16 cellular contexts compared by ENCODE assay signal in the genomic region with DNA sequence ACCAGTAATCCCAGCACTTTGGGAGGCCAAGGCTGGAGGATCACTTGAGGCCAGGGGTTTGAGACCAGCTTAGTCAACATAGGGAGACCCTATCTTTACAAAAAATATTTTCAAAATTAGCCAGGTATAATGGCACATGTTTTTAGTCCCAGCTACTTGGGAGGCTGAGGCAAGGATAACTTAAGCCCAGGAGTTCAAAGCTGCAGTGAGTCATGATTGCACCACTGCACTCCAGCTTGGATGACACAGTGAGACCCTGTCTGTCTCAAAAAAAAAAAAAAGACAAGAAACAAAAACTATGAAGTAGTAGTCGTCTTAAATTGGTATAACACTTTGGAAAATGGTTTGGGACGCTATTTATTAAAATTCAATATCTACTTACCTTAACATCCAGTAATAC. TPM values are rescaled to one million over a fixed set of nuclear protein-coding genes. Genes with fewer than 3 reads are reported as not detected.
DNase-seq lines count a peak whose midpoint lies in the region; ATAC-seq, FAIRE-seq and TF ChIP-seq lines count a peak whose summit lies in the region.
"Had no signal": no experiment of that assay in that cellular context is flagged by ENCODE, and none has a peak within 500 bp of the region (broad histone marks: within the 10 kb centered on the region; RNA-seq: fewer than 3 reads in every experiment).

No MANE protein-coding gene starts in this region.

- peaks cover 52% of the 10 kb centered on the region for H3F3A ChIP-seq in DOHH2 (ENCODE audit: control insufficient read depth, insufficient read depth)
- H3F3A ChIP-seq in MM.1S (ENCODE audit: insufficient read depth, low read length), result peaks cover 27% of the 10 kb centered on the region

- no peaks in the 10 kb centered on the region for H4K20me1 ChIP-seq in DOHH2 (ENCODE audit: control insufficient read depth, insufficient read depth, low read depth, low read length)
- H4K20me1 ChIP-seq in MM.1S (ENCODE audit: insufficient read depth, low read length), result no peaks in the 10 kb centered on the region

- H3K27me3 Mint-ChIP-seq in immature natural killer cell (ENCODE audit: low read depth in 3 of 3), result peaks cover 0 to 4% (median 0%) of the 10 kb centered on the region in 3 donors

- no peak for TF ChIP-seq CTCF in DOHH2 (IDR thresholded peaks at IDR 0.05; ENCODE audit: low read depth, low read length, poor library complexity, severe bottlenecking)
- TF ChIP-seq CTCF in MM.1S (IDR thresholded peaks at IDR 0.05; ENCODE audit: low read length), result no peak
- TF ChIP-seq CTCF in lower lobe of right lung (IDR thresholded peaks at IDR 0.05), result no peak
- no peak for TF ChIP-seq CTCF in tibial nerve (IDR thresholded peaks at IDR 0.05)

- H3K79me2 ChIP-seq in DOHH2 (ENCODE audit: control insufficient read depth, low read length), result peaks cover 75% of the 10 kb centered on the region
- peaks cover under 1% of the 10 kb centered on the region; the same call in 1 of the 2 replicates for H3K79me2 ChIP-seq in MM.1S (ENCODE audit: low read length)

- intact Hi-C loops in lower lobe of right lung (cut with DNase I), result no loop called here

- FAIRE-seq in RCC 7860 (lab: Jason Lieb, UNC), result no peak

- peaks cover 0 to 6% (median 0%) of the 10 kb centered on the region in 3 donors for H3K36me3 Mint-ChIP-seq in immature natural killer cell

- TF ChIP-seq POLR2A in tibial nerve (IDR thresholded peaks at IDR 0.05), result no peak

- no peak overlapping the region for H3K27ac Mint-ChIP-seq in immature natural killer cell

- H3K4me2 ChIP-seq in DOHH2 (ENCODE audit: low read length), result peak overlapping the region; percentile 74
- H3K4me2 ChIP-seq in MM.1S (ENCODE audit: low read depth, low read length), result peak overlapping the region; percentile 57

- DNase-seq in MM.1S (no peak), adipocyte (ENCODE audit: low read depth) (peak; percentile 50), lower lobe of right lung (no peak), tibial nerve (ENCODE audit: low spot score in 2 of 2) (no peak), immature natural killer cell (no peak), RCC 7860 (ENCODE audit: low spot score) (no peak)
- DNase-seq: activated CD4-positive, CD25-positive, alpha-beta regulatory T cell treated with anti-CD3 and anti-CD28 coated beads, Interleukin-2, amount 50 U/mL, for 72 hours; activated effector memory CD4-positive, alpha-beta T cell treated with anti-CD3 and anti-CD28 coated beads, Interleukin-2, amount 50 U/mL, for 16 hours; left ventricle myocardium inferior; NCI-H226; occipital lobe; SHP77; stimulated activated CD4-positive, alpha-beta T cell treated with anti-CD3 and anti-CD28 coated beads, Interleukin-12 subunit alpha, Interleukin-12 subunit beta, amount 100 ng/mL, for 4 hours had no signal

- H3K36me3 ChIP-seq in DOHH2 (ENCODE audit: control insufficient read depth, low read length) (peaks cover 78% of the 10 kb centered on the region), MM.1S (replicated peaks; ENCODE audit: insufficient read depth, low read length) (no peaks in the 10 kb centered on the region), adipocyte (ENCODE audit: control insufficient read depth, insufficient read depth, low read length, severe bottlenecking) (no peaks in the 10 kb centered on the region), lower lobe of right lung (no peaks in the 10 kb centered on the region), tibial nerve (no peaks in the 10 kb centered on the region)
- H3K36me3 ChIP-seq: left ventricle myocardium inferior had no signal

- H3K9me2 ChIP-seq in DOHH2 (replicated peaks; ENCODE audit: control insufficient read depth, low read length), result no peaks in the 10 kb centered on the region
- no peaks in the 10 kb centered on the region for H3K9me2 ChIP-seq in MM.1S (replicated peaks; ENCODE audit: insufficient read depth, low read length)

- no peak overlapping the region for H3K4me3 Mint-ChIP-seq in immature natural killer cell

- H3K9me3 ChIP-seq in DOHH2 (ENCODE audit: control insufficient read depth, insufficient read depth, low read length) (no peaks in the 10 kb centered on the region), MM.1S (replicated peaks; ENCODE audit: insufficient read depth, low read length) (no peaks in the 10 kb centered on the region), adipocyte (ENCODE audit: control insufficient read depth, low read length) (no peaks in the 10 kb centered on the region), lower lobe of right lung (no peaks in the 10 kb centered on the region), tibial nerve (no peaks in the 10 kb centered on the region)
- H3K9me3 ChIP-seq: left ventricle myocardium inferior had no signal

- ATAC-seq in lower lobe of right lung (no peak), HG02970 (IDR thresholded peaks at IDR 0.05; ENCODE audit: low FRiP score, unreplicated experiment) (no peak)

- peak overlapping the region; percentile 16; the same call in 1 of the 2 replicates for H3K9ac ChIP-seq in MM.1S (ENCODE audit: low read length)
- H3K9ac ChIP-seq in adipocyte (ENCODE audit: low read length), result no peak overlapping the region

- H3K4me1 ChIP-seq in DOHH2 (ENCODE audit: control insufficient read depth, low read length) (peaks cover 88% of the 10 kb centered on the region), MM.1S (ENCODE audit: low read length) (peaks cover 42% of the 10 kb centered on the region), adipocyte (ENCODE audit: control insufficient read depth, insufficient read depth, low read length) (peaks cover 4% of the 10 kb centered on the region), lower lobe of right lung (peaks cover 24% of the 10 kb centered on the region), tibial nerve (peaks cover 0 to 12% (median 6%) of the 10 kb centered on the region in 4 donors)

- no peak for TF ChIP-seq EP300 in tibial nerve (IDR thresholded peaks at IDR 0.05)

- WGBS in tibial nerve, 2 donors, result 76 to 83% methylated on average over 2 of the region's 2 CpGs

- H3K27ac ChIP-seq in DOHH2 (ENCODE audit: low read depth, low read length) (peak overlapping the region; percentile 100), MM.1S (ENCODE audit: low read length) (peak overlapping the region; percentile 88), lower lobe of right lung (peak overlapping the region; percentile 54), tibial nerve (peak overlapping the region in 1 of 4 donors; percentile 62)

- no peak overlapping the region for H2AFZ ChIP-seq in MM.1S (ENCODE audit: low read length)

- peaks cover 9 to 12% of the 10 kb centered on the region in 2 donors for H3K4me1 Mint-ChIP-seq in immature natural killer cell

- H3K27me3 ChIP-seq in DOHH2 (ENCODE audit: control insufficient read depth, low read length), result no peaks in the 10 kb centered on the region
- H3K27me3 ChIP-seq in MM.1S (replicated peaks; ENCODE audit: insufficient read depth, low read length), result no peaks in the 10 kb centered on the region
- no peaks in the 10 kb centered on the region for H3K27me3 ChIP-seq in adipocyte (replicated peaks; ENCODE audit: control insufficient read depth, insufficient read depth, low read length)
- H3K27me3 ChIP-seq in lower lobe of right lung (ENCODE audit: low read depth), result no peaks in the 10 kb centered on the region
- H3K27me3 ChIP-seq in tibial nerve, result no peaks in the 10 kb centered on the region

- no peaks in the 10 kb centered on the region for H3K9me3 Mint-ChIP-seq in immature natural killer cell

- H3K4me3 ChIP-seq in DOHH2 (ENCODE audit: low read length) (peak overlapping the region; percentile 52), MM.1S (ENCODE audit: low read length) (0 out of 2 replicates have a peak overlapping the region, but pooled peaks have one; percentile 10), adipocyte (ENCODE audit: low read length) (no peak overlapping the region), lower lobe of right lung (no peak overlapping the region), tibial nerve (no peak overlapping the region)
- H3K4me3 ChIP-seq: left ventricle myocardium inferior had no signal

RNA-seq across cellular contexts. Expression of a gene that starts 7.7 kb away (rescaled TPM):
- total RNA-seq in lower lobe of right lung, result 2.4 TPM
- 1 to 10 TPM in 2 of 4 donors, under 1 TPM in 1, not detected in 1; 0.59 to 4.0 (median 1.5) TPM for total RNA-seq in tibial nerve
- polyA plus RNA-seq in immature natural killer cell, result 1 to 10 TPM in 1 of 3 donors, under 1 TPM in 2; 0.28 to 1.1 (median 0.34) TPM
- total RNA-seq: dermis blood vessel endothelial cell had no signal

RNA-seq across cellular contexts. Expression of a gene that starts 59.2 kb away (rescaled TPM):
- 102 TPM for total RNA-seq in lower lobe of right lung
- total RNA-seq in tibial nerve, result 100 to 1,000 TPM in 3 of 4 donors, 10 to 100 TPM in 1; 63.2 to 121 (median 108) TPM
- 100 to 1,000 TPM in 1 of 3 donors, 10 to 100 TPM in 2; 78.8 to 205 (median 80.3) TPM for polyA plus RNA-seq in immature natural killer cell

Comparison
In these comparisons a context has a peak if more than half of its experiments do, and no peak if none do; other contexts are left out.
1. H3K4me3 ChIP-seq: peak in DOHH2 (single experiment) and MM.1S (single experiment); none in adipocyte (single experiment), lower lobe of right lung (single experiment) and tibial nerve (0 of 4).